ENCODE assay signal across 13 cellular contexts in genomic region chr9:6218099-6218502, GRCh38. TPM values are rescaled to one million over a fixed set of nuclear protein-coding genes. Genes with fewer than 3 reads are reported as not detected.
A peak's percentile ranks its signal among the peaks of the same experiment; 100 is the strongest.
DNase-seq lines count a peak whose midpoint lies in the region; ATAC-seq and TF ChIP-seq lines count a peak whose summit lies in the region.
"Had no signal": no experiment of that assay in that cellular context is flagged by ENCODE, and none has a peak within 500 bp of the region (broad histone marks: within the 10 kb centered on the region; RNA-seq: fewer than 3 reads in every experiment).

No MANE protein-coding gene starts in this region.

- H3K4me1 Mint-ChIP-seq in natural killer cell = no peaks in the 10 kb centered on the region

- no peaks in the 10 kb centered on the region for H3K9me3 ChIP-seq in HEK293 (ENCODE audit: control insufficient read depth, insufficient read depth, low read depth, low read length)
- H3K9me3 ChIP-seq in colonic mucosa = no peaks in the 10 kb centered on the region
- H3K9me3 ChIP-seq in skeletal muscle tissue (ENCODE audit: control insufficient read depth in 3 of 3, low read length in 3 of 3) = no peaks in the 10 kb centered on the region

- no peak overlapping the region for H3K4me3 ChIP-seq in HEK293 (ENCODE audit: low read depth, low read length)
- no peak overlapping the region for H3K4me3 ChIP-seq in colonic mucosa
- H3K4me3 ChIP-seq in kidney epithelial cell (ENCODE audit: low read depth, low read length) = no peak overlapping the region
- peak overlapping the region in 1 of 3 donors; percentile 26 for H3K4me3 ChIP-seq in skeletal muscle tissue (ENCODE audit: low read length in 3 of 3)

- no peaks in the 10 kb centered on the region for H3K36me3 Mint-ChIP-seq in natural killer cell

- TF ChIP-seq CTCF in HEK293 (tag by site-specific recombination; IDR thresholded peaks at IDR 0.05) (no peak), colonic mucosa (IDR thresholded peaks at IDR 0.05) (no peak), kidney epithelial cell (IDR thresholded peaks at IDR 0.05; ENCODE audit: insufficient read depth, low read length, poor library complexity, severe bottlenecking) (no peak), natural killer cell (IDR thresholded peaks at IDR 0.05) (no peak)

- POLR2A ChIA-PET in HEK293 (lab: Yijun Ruan, JAX) = interaction anchor here (0.6 kb wide), 1 partner anchor 413 kb away, joined by 3 read pairs; no protein-coding TSS in a partner anchor

- no peak overlapping the region for H3K27ac Mint-ChIP-seq in natural killer cell
- H3K27ac Mint-ChIP-seq: T-helper 17 cell had no signal

- H3K9me3 Mint-ChIP-seq in natural killer cell = no peaks in the 10 kb centered on the region

- H3K36me3 ChIP-seq in HEK293 (ENCODE audit: control insufficient read depth in 2 of 2, insufficient read depth in 1 of 2, low read length in 2 of 2) (no peaks in the 10 kb centered on the region), colonic mucosa (no peaks in the 10 kb centered on the region), kidney epithelial cell (ENCODE audit: control insufficient read depth, insufficient read depth, low read length) (no peaks in the 10 kb centered on the region), skeletal muscle tissue (ENCODE audit: control insufficient read depth in 3 of 3, insufficient read depth in 3 of 3, low read length in 3 of 3) (no peaks in the 10 kb centered on the region)

- H3K4me1 ChIP-seq in HEK293 (ENCODE audit: control insufficient read depth, insufficient read depth, low read length) = peaks cover 12% of the 10 kb centered on the region; the same call in 1 of the 2 replicates
- H3K4me1 ChIP-seq in colonic mucosa = no peaks in the 10 kb centered on the region
- no peaks in the 10 kb centered on the region for H3K4me1 ChIP-seq in skeletal muscle tissue (ENCODE audit: control insufficient read depth in 3 of 3, insufficient read depth in 3 of 3, low read length in 3 of 3)

- H3K27me3 ChIP-seq in colonic mucosa = no peaks in the 10 kb centered on the region
- H3K27me3 ChIP-seq in kidney epithelial cell (ENCODE audit: control insufficient read depth, insufficient read depth, low read length) = no peaks in the 10 kb centered on the region
- no peaks in the 10 kb centered on the region for H3K27me3 ChIP-seq in skeletal muscle tissue (ENCODE audit: control insufficient read depth in 3 of 3, insufficient read depth in 3 of 3, low read length in 3 of 3)

- CTCF ChIA-PET in HEK293 (lab: Yijun Ruan, JAX) = interaction anchor here (0.7 kb wide), 1 partner anchor 13 kb away, joined by 5 read pairs; no protein-coding TSS in a partner anchor

- H3K27me3 Mint-ChIP-seq in natural killer cell (ENCODE audit: low read depth in 2 of 2) = peaks cover 17 to 57% of the 10 kb centered on the region in 2 donors

- intact Hi-C loops in colonic mucosa (cut with DNase I) (no loop called here), natural killer cell (cut with micrococcal nuclease) (loop anchor here (10.0 kb wide), 1 partner anchor 163 kb away; no protein-coding TSS in a partner anchor)

- no peak overlapping the region for H3K4me3 Mint-ChIP-seq in natural killer cell
- H3K4me3 Mint-ChIP-seq: T-helper 17 cell had no signal

- H3K9ac ChIP-seq in colonic mucosa (ENCODE audit: low read depth in 2 of 2, low read length in 2 of 2) (no peak overlapping the region), skeletal muscle tissue (ENCODE audit: low read depth in 1 of 3, low read length in 3 of 3) (no peak overlapping the region)

- DNase-seq in colonic mucosa (no peak), kidney epithelial cell (ENCODE audit: low read depth) (peak; percentile 14), NCI-H2107 (lab: John Stamatoyannopoulos, UW) (no peak), COR-L47 (lab: John Stamatoyannopoulos, UW) (no peak), natural killer cell (no peak), NOMO-1 treated with dmso at 0.1 percent for 144 hours (lab: John Stamatoyannopoulos, UW; ENCODE audit: unreplicated experiment) (no peak)
- DNase-seq: activated T-cell treated with anti-CD3 and anti-CD28 coated beads for 4 hours; effector CD4-positive, alpha-beta T cell; T-helper 17 cell had no signal

- no peak overlapping the region for H3K27ac ChIP-seq in HEK293 (ENCODE audit: extremely low read depth, low read depth, low read length)
- H3K27ac ChIP-seq in colonic mucosa = peak overlapping the region; percentile 28
- H3K27ac ChIP-seq in skeletal muscle tissue (ENCODE audit: low read depth, low read length) = peak overlapping the region; percentile 65

- ATAC-seq in natural killer cell = no peak
- ATAC-seq: HCT116, T-helper 17 cell had no signal

TF ChIP-seq in HEK293, 187 proteins besides CTCF, POLR2A, EP300 and RAD21:
- peak; percentile 53; the same call in 1 of the 2 replicates for TF ChIP-seq PRDM1 (tag by site-specific recombination; IDR thresholded peaks at IDR 0.05)
- TF ChIP-seq ZFP69B (tag by site-specific recombination; IDR thresholded peaks at IDR 0.05) = no peak
- TF ChIP-seq, protein P1, sequence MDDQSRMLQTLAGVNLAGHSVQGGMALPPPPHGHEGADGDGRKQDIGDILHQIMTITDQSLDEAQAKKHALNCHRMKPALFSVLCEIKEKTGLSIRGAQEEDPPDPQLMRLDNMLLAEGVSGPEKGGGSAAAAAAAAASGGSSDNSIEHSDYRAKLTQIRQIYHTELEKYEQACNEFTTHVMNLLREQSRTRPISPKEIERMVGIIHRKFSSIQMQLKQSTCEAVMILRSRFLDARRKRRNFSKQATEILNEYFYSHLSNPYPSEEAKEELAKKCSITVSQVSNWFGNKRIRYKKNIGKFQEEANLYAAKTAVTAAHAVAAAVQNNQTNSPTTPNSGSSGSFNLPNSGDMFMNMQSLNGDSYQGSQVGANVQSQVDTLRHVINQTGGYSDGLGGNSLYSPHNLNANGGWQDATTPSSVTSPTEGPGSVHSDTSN (CRISPR knock-in tag; IDR thresholded peaks at IDR 0.05) = no peak
- no peak for TF ChIP-seq ZNF645 (tag by site-specific recombination; IDR thresholded peaks at IDR 0.05)
- TF ChIP-seq TSHZ1 (tag by site-specific recombination; IDR thresholded peaks at IDR 0.05; ENCODE audit: borderline replicate concordance) = no peak
- no peak for TF ChIP-seq ZNF266 (tag by site-specific recombination; IDR thresholded peaks at IDR 0.05; ENCODE audit: low read depth)
- TF ChIP-seq ZNF202 (tag by site-specific recombination; IDR thresholded peaks at IDR 0.05; ENCODE audit: borderline replicate concordance) = no peak
- no peak for TF ChIP-seq ZNF776 (tag by site-specific recombination; IDR thresholded peaks at IDR 0.05; ENCODE audit: borderline replicate concordance)
- TF ChIP-seq YY2 (tag by site-specific recombination; IDR thresholded peaks at IDR 0.05) = no peak

RNA-seq across cellular contexts. Expression of gene IL33, which starts 2.5 kb away (rescaled TPM):
- total RNA-seq in colonic mucosa = 10 to 100 TPM in 1 of 2 donors, 1 to 10 TPM in 1; 5.0 to 16.4 TPM
- total RNA-seq in kidney epithelial cell = 0.68 and 0.84 TPM in 2 replicates
- total RNA-seq in skeletal muscle tissue = 14.6 TPM
- total RNA-seq in natural killer cell = not detected
- total RNA-seq: myocyte, T-helper 17 cell had no signal
